ENCODE assay signal across 8 cellular contexts in genomic region chr1:153728305-153729066, GRCh38. TPM values are rescaled to one million over a fixed set of nuclear protein-coding genes. Genes with fewer than 3 reads are reported as not detected.
DNase-seq lines count a peak whose midpoint lies in the region; ATAC-seq and TF ChIP-seq lines count a peak whose summit lies in the region.

No MANE protein-coding gene starts in this region.

- peak overlapping the region; percentile 94 for H3K4me3 ChIP-seq in PC-9

- H3K27ac ChIP-seq in PC-9: peak overlapping the region; percentile 84

- BruUV-seq in PC-9 (replicated peaks; lab: Mats Ljungman, UMichigan): TSS peak; percentile 81

- intact Hi-C loops in PC-9 (cut with micrococcal nuclease; ENCODE audit: unreplicated experiment) (loop anchor here (5.0 kb wide), 1 partner anchor 51 kb away; the partner anchor contains the start of gene NPR1), Right ventricle myocardium superior (cut with DNase I) (no loop called here), posterior cingulate gyrus (cut with DNase I) (loop anchor here (5.0 kb wide), 1 partner anchor 259 kb away; the partner anchor contains the start of gene RAB13)

- DNase-seq in AG20443 (ENCODE audit: low spot score) (peak; percentile 37), H4 (ENCODE audit: low spot score) (peak; percentile 51), PC-9 (peak; percentile 17 to 52), Right ventricle myocardium superior (peak; percentile 57), posterior cingulate gyrus (peak in 8 of 10 donors; percentile 14 to 86 (median 19)), cortex of kidney (lab: John Stamatoyannopoulos, UW) (no peak)
- DNase-seq in activated naive CD4-positive, alpha-beta T cell treated with anti-CD3 and anti-CD28 coated beads, Interleukin-2, amount 50 U/mL, for 72 hours (ENCODE audit: low spot score in 2 of 2): peak in 1 of 2 donors; percentile 30

- peaks cover 40% of the 10 kb centered on the region for H3K79me2 ChIP-seq in PC-9 (ENCODE audit: low read depth)

- POLR2A ChIA-PET in PC-9 (lab: Charles Lee; ENCODE audit: unreplicated experiment): interaction anchor here (1.6 kb wide), 1 partner anchor 19 kb away, joined by 8 read pairs; no protein-coding TSS in a partner anchor

- no peaks in the 10 kb centered on the region for H3K27me3 ChIP-seq in PC-9 (ENCODE audit: insufficient read depth, low read depth)

- H3K9me3 Mint-ChIP-seq in activated naive CD4-positive, alpha-beta T cell treated with anti-CD3 and anti-CD28 coated beads, Interleukin-2, amount 50 U/mL, for 72 hours: no peaks in the 10 kb centered on the region

- H3K27ac Mint-ChIP-seq in activated naive CD4-positive, alpha-beta T cell treated with anti-CD3 and anti-CD28 coated beads, Interleukin-2, amount 50 U/mL, for 72 hours: peak overlapping the region; percentile 91 to 93

- peaks cover 21% of the 10 kb centered on the region for H3K4me1 ChIP-seq in PC-9 (replicated peaks; ENCODE audit: insufficient read depth)

- 0 out of 2 replicates have a peak, but pooled peaks have one; percentile 1 for TF ChIP-seq CTCF in PC-9 (conservative IDR thresholded peaks at IDR 0.05)

- H4K20me1 ChIP-seq in PC-9 (ENCODE audit: insufficient read depth): no peaks in the 10 kb centered on the region

- no peak for ATAC-seq in activated naive CD4-positive, alpha-beta T cell treated with anti-CD3 and anti-CD28 coated beads, Interleukin-2, amount 50 U/mL, for 72 hours
- ATAC-seq in Right ventricle myocardium superior (ENCODE audit: poor library complexity): peak; percentile 26
- ATAC-seq in GM21390 (IDR thresholded peaks at IDR 0.05; ENCODE audit: unreplicated experiment): no peak

- H3K36me3 ChIP-seq in PC-9 (ENCODE audit: low read depth): no peaks in the 10 kb centered on the region

- CTCF ChIA-PET in PC-9 (lab: Charles Lee): interaction anchor here (0.5 kb wide), 1 partner anchor 22 kb away, joined by 4 read pairs; no protein-coding TSS in a partner anchor

- H2AFZ ChIP-seq in PC-9: peak overlapping the region; percentile 82

- H3K36me3 Mint-ChIP-seq in activated naive CD4-positive, alpha-beta T cell treated with anti-CD3 and anti-CD28 coated beads, Interleukin-2, amount 50 U/mL, for 72 hours: peaks cover 6 to 14% of the 10 kb centered on the region in 2 donors

- peak overlapping the region; percentile 98 for H3K4me2 ChIP-seq in PC-9

- H3F3A ChIP-seq in PC-9 (ENCODE audit: insufficient read depth, low read depth): peaks cover 23% of the 10 kb centered on the region; the same call in 1 of the 2 replicates

- H3K9me3 ChIP-seq in PC-9 (ENCODE audit: insufficient read depth, low read depth): no peaks in the 10 kb centered on the region

- H3K9me2 ChIP-seq in PC-9 (ENCODE audit: insufficient read depth): no peaks in the 10 kb centered on the region

RNA-seq across cellular contexts. Expression of gene INTS3, which starts 0.6 kb away (rescaled TPM):
- total RNA-seq in H4 (2014; rRNA removed; shearing (Covaris generic)): 16.7 and 18.6 TPM in 2 replicates
- total RNA-seq in PC-9 (2021) (62.5 and 91.7 TPM in 2 replicates), Right ventricle myocardium superior (31.8 TPM)
- total RNA-seq in activated naive CD4-positive, alpha-beta T cell treated with anti-CD3 and anti-CD28 coated beads, Interleukin-2, amount 50 U/mL, for 72 hours: 10 to 100 TPM; 58.2 to 64.9 TPM

RNA-seq across cellular contexts. Expression of gene SLC27A3, which starts 46.7 kb away (rescaled TPM):
- total RNA-seq in H4 (2014; rRNA removed; shearing (Covaris generic)): 0.93 and 2.9 TPM in 2 replicates
- total RNA-seq in PC-9 (2021) (14.4 and 17.1 TPM in 2 replicates), Right ventricle myocardium superior (12.0 TPM)
- 1 to 10 TPM; 7.0 to 8.3 TPM for total RNA-seq in activated naive CD4-positive, alpha-beta T cell treated with anti-CD3 and anti-CD28 coated beads, Interleukin-2, amount 50 U/mL, for 72 hours

RNA-seq across cellular contexts. Expression of gene NPR1, which starts 50.0 kb away (rescaled TPM):
- total RNA-seq in H4 (2014; rRNA removed; shearing (Covaris generic)): not detected in 2 replicates
- 0.53 and 0.98 TPM in 2 replicates for total RNA-seq in PC-9 (2021)
- total RNA-seq in activated naive CD4-positive, alpha-beta T cell treated with anti-CD3 and anti-CD28 coated beads, Interleukin-2, amount 50 U/mL, for 72 hours: not detected
- 10.0 TPM for total RNA-seq in Right ventricle myocardium superior

RNA-seq across cellular contexts. Expression of gene ILF2, which starts 57.7 kb away (rescaled TPM):
- 345 and 420 TPM in 2 replicates for total RNA-seq in H4 (2014; rRNA removed; shearing (Covaris generic))
- total RNA-seq in PC-9 (2021) (131 and 145 TPM in 2 replicates), Right ventricle myocardium superior (55.3 TPM)
- 100 to 1,000 TPM; 247 to 316 TPM for total RNA-seq in activated naive CD4-positive, alpha-beta T cell treated with anti-CD3 and anti-CD28 coated beads, Interleukin-2, amount 50 U/mL, for 72 hours
